10 cellular contexts compared by ENCODE assay signal in genomic region chr2:42170619-42171395, GRCh38. TPM values are rescaled to one million over a fixed set of nuclear protein-coding genes. Genes with fewer than 3 reads are reported as not detected.
A peak's percentile ranks its signal among the peaks of the same experiment; 100 is the strongest.
DNase-seq lines count a peak whose midpoint lies in the region; ATAC-seq, FAIRE-seq and TF ChIP-seq lines count a peak whose summit lies in the region.
"Had no signal": no experiment of that assay in that cellular context is flagged by ENCODE, and none has a peak within 500 bp of the region (broad histone marks: within the 10 kb centered on the region; RNA-seq: fewer than 3 reads in every experiment).

No MANE protein-coding gene starts in this region.

- ATAC-seq in heart right ventricle: no peak
- ATAC-seq in Right ventricle myocardium inferior: no peak
- ATAC-seq in aorta (ENCODE audit: low FRiP score): no peak

- no peaks in the 10 kb centered on the region for H3K9me3 Mint-ChIP-seq in immature natural killer cell

- H3K9me3 ChIP-seq in heart right ventricle (no peaks in the 10 kb centered on the region), mononuclear cell (ENCODE audit: low read depth, low read length) (no peaks in the 10 kb centered on the region), aorta (ENCODE audit: control insufficient read depth, low read length) (no peaks in the 10 kb centered on the region)

- H3K27me3 Mint-ChIP-seq in immature natural killer cell (ENCODE audit: low read depth in 3 of 3): peaks cover 2 to 3% (median 2%) of the 10 kb centered on the region in 3 donors

- H3K4me3 ChIP-seq in heart right ventricle (peak overlapping the region in 8 of 10 donors; percentile 82 to 98 (median 92)), bronchial epithelial cell (ENCODE audit: low read depth, low read length) (peak overlapping the region; percentile 89), mononuclear cell (ENCODE audit: low read length) (peak overlapping the region; percentile 79), aorta (ENCODE audit: low read length in 2 of 2) (peak overlapping the region; percentile 68 to 69)

- FAIRE-seq in bronchial epithelial cell (lab: Jason Lieb, UNC): no peak
- FAIRE-seq: endometrium, urothelium cell line had no signal

- H3K36me3 Mint-ChIP-seq in immature natural killer cell: no peaks in the 10 kb centered on the region

- intact Hi-C loops in heart right ventricle (cut with DNase I) (loop anchor here in 1 of 10 donors (10.0 kb wide), 1 partner anchor 66 kb away; no protein-coding TSS in a partner anchor), Right ventricle myocardium inferior (cut with DNase I) (no loop called here), aorta (cut with DNase I) (no loop called here)

- H3K27me3 ChIP-seq in heart right ventricle (no peaks in the 10 kb centered on the region), bronchial epithelial cell (ENCODE audit: control insufficient read depth, insufficient read depth, low read length) (no peaks in the 10 kb centered on the region), mononuclear cell (ENCODE audit: insufficient read depth, low read length) (no peaks in the 10 kb centered on the region), aorta (ENCODE audit: control insufficient read depth in 1 of 2, insufficient read depth in 2 of 2, low read length in 1 of 2) (no peaks in the 10 kb centered on the region)

- no peak for TF ChIP-seq CTCF in heart right ventricle (IDR thresholded peaks at IDR 0.05)
- no peak for TF ChIP-seq CTCF in bronchial epithelial cell (IDR thresholded peaks at IDR 0.05; ENCODE audit: insufficient read depth, low read length, severe bottlenecking)

- H3K36me3 ChIP-seq in heart right ventricle (no peaks in the 10 kb centered on the region), bronchial epithelial cell (ENCODE audit: control insufficient read depth, insufficient read depth, low read length) (no peaks in the 10 kb centered on the region), aorta (ENCODE audit: control insufficient read depth in 1 of 2, insufficient read depth in 2 of 2, low read length in 1 of 2) (no peaks in the 10 kb centered on the region)

- peaks cover 0 to 47% (median 28%) of the 10 kb centered on the region in 9 donors for H3K4me1 ChIP-seq in heart right ventricle
- H3K4me1 ChIP-seq in mononuclear cell (ENCODE audit: insufficient read depth, low read length): peaks cover 34% of the 10 kb centered on the region
- peaks cover 0 to 4% of the 10 kb centered on the region in 2 donors for H3K4me1 ChIP-seq in aorta (ENCODE audit: control insufficient read depth in 1 of 2, insufficient read depth in 2 of 2, low read length in 2 of 2)

- DNase-seq in heart right ventricle (no peak), Right ventricle myocardium inferior (ENCODE audit: missing footprints) (no peak), bronchial epithelial cell (ENCODE audit: low read depth) (no peak), aorta (no peak), immature natural killer cell (no peak), HK-2 (ENCODE audit: unreplicated experiment) (no peak), SHP77 treated with DMSO at 0.1 percent for 48 hours (lab: John Stamatoyannopoulos, UW) (no peak)

- H3K27ac Mint-ChIP-seq in immature natural killer cell: no peak overlapping the region

- H3K27ac ChIP-seq in heart right ventricle (peak overlapping the region in 5 of 10 donors; percentile 87 to 97 (median 91)), aorta (ENCODE audit: low read depth in 1 of 2, low read length in 2 of 2) (no peak overlapping the region)

- H3K4me3 Mint-ChIP-seq in immature natural killer cell: no peak overlapping the region

- 67 to 72% methylated on average over 9 of the region's 9 CpGs for WGBS in heart right ventricle, 2 donors
- WGBS in aorta, 2 donors: 12 to 15% methylated on average over 9 of the region's 9 CpGs

- peaks cover 10 to 13% of the 10 kb centered on the region in 2 donors for H3K4me1 Mint-ChIP-seq in immature natural killer cell

RNA-seq across cellular contexts. Expression of gene EML4, which starts 1.7 kb away (rescaled TPM):
- total RNA-seq in heart right ventricle (10 to 100 TPM in 1 of 10 donors, 1 to 10 TPM in 9; 4.5 to 17.2 (median 5.9) TPM), Right ventricle myocardium inferior (5.6 TPM), bronchial epithelial cell (26.3 and 31.9 TPM in 2 replicates), mononuclear cell (178 TPM), aorta (10 to 100 TPM; 41.9 to 51.9 TPM)
- polyA plus RNA-seq in heart right ventricle (1 to 10 TPM; 2.9 to 5.0 TPM), aorta (10 to 100 TPM in 1 of 2 donors, 1 to 10 TPM in 1; 9.6 to 19.7 TPM), immature natural killer cell (10 to 100 TPM; 16.1 to 35.3 (median 28.9) TPM)
